Comparison of ENCODE assay signal across 22 cellular contexts in genomic region chr2:6948081-6949008, GRCh38. TPM values are rescaled to one million over a fixed set of nuclear protein-coding genes. Genes with fewer than 3 reads are reported as not detected.
DNase-seq lines count a peak whose midpoint lies in the region; ATAC-seq and TF ChIP-seq lines count a peak whose summit lies in the region.
"Had no signal": no experiment of that assay in that cellular context is flagged by ENCODE, and none has a peak within 500 bp of the region (broad histone marks: within the 10 kb centered on the region; RNA-seq: fewer than 3 reads in every experiment).

No MANE protein-coding gene starts in this region.

- TF ChIP-seq CTCF in stomach (IDR thresholded peaks at IDR 0.05) = no peak

- no peaks in the 10 kb centered on the region for H3K27me3 Mint-ChIP-seq in central memory CD8-positive, alpha-beta T cell
- H3K27me3 Mint-ChIP-seq in activated CD8-positive, alpha-beta memory T cell treated with anti-CD3 and anti-CD28 coated beads, Interleukin-2, amount 10 ng/mL, durations not matched to agents 7 days and 5 days = no peaks in the 10 kb centered on the region

- ATAC-seq in Right ventricle myocardium inferior (peak; percentile 57), right cardiac atrium (no peak), left ventricle myocardium superior (peak; percentile 61)
- ATAC-seq in central memory CD8-positive, alpha-beta T cell (replicated peaks; ENCODE audit: extremely low read depth, poor library complexity, severe bottlenecking) = no peak
- ATAC-seq in activated CD8-positive, alpha-beta memory T cell treated with anti-CD3 and anti-CD28 coated beads, Interleukin-2, amount 10 ng/mL, durations not matched to agents 7 days and 5 days = no peak
- ATAC-seq: A549 had no signal

- WGBS in right cardiac atrium = 78% methylated on average over 5 of the region's 5 CpGs
- 84 to 90% (median 90%) methylated on average over 5 of the region's 5 CpGs for WGBS in stomach, 5 donors

- TF ChIP-seq POLR2A in stomach (IDR thresholded peaks at IDR 0.05) = no peak

- H3K27me3 ChIP-seq in right cardiac atrium (ENCODE audit: control insufficient read depth, insufficient read depth) = no peaks in the 10 kb centered on the region
- no peaks in the 10 kb centered on the region for H3K27me3 ChIP-seq in stomach
- H3K27me3 ChIP-seq: cardiac muscle cell, Peyer's patch had no signal

- TF ChIP-seq EP300 in stomach (IDR thresholded peaks at IDR 0.05) = no peak

- H3K27ac Mint-ChIP-seq in central memory CD8-positive, alpha-beta T cell (ENCODE audit: low read depth) = peak overlapping the region; percentile 32
- no peak overlapping the region for H3K27ac Mint-ChIP-seq in activated CD8-positive, alpha-beta memory T cell treated with anti-CD3 and anti-CD28 coated beads, Interleukin-2, amount 10 ng/mL, durations not matched to agents 7 days and 5 days
- H3K27ac Mint-ChIP-seq: H9 had no signal

- CTCF ChIA-PET in activated CD8-positive, alpha-beta memory T cell treated with anti-CD3 and anti-CD28 coated beads, Interleukin-2, amount 10 ng/mL, durations not matched to agents 7 days and 5 days (lab: Charles Lee) = interaction anchor here (1.0 to 1.3 kb wide), 2 partner anchors 32 to 95 kb away, joined by 3 to 5 read pairs; no protein-coding TSS in a partner anchor

- no peaks in the 10 kb centered on the region for H3K9me3 ChIP-seq in right cardiac atrium (ENCODE audit: control insufficient read depth, low read length)
- no peaks in the 10 kb centered on the region for H3K9me3 ChIP-seq in stomach
- H3K9me3 ChIP-seq: A549, Peyer's patch had no signal

- intact Hi-C loops in Right ventricle myocardium inferior (cut with DNase I) (loop anchor here (5.0 kb wide), 1 partner anchor 39 kb away; no protein-coding TSS in a partner anchor), right cardiac atrium (cut with DNase I) (no loop called here), left ventricle myocardium superior (cut with micrococcal nuclease) (no loop called here), stomach (cut with DNase I; ENCODE audit: low total_unique reads) (no loop called here)

- H3K27ac ChIP-seq in right cardiac atrium (ENCODE audit: low read length) (no peak overlapping the region), temporal lobe (ENCODE audit: low read depth, low read length) (peak overlapping the region; percentile 22), stomach (no peak overlapping the region)
- H3K27ac ChIP-seq: A549, cardiac muscle cell, Peyer's patch, WERI-Rb-1 had no signal

- no peak overlapping the region for H3K4me3 ChIP-seq in right cardiac atrium (ENCODE audit: low read length)
- H3K4me3 ChIP-seq in stomach = no peak overlapping the region
- H3K4me3 ChIP-seq: A549, cardiac muscle cell, Peyer's patch had no signal

- peaks cover 3% of the 10 kb centered on the region for H3K4me1 ChIP-seq in right cardiac atrium (ENCODE audit: control insufficient read depth, insufficient read depth, low read length)
- peaks cover 0 to 31% (median 3%) of the 10 kb centered on the region in 4 donors for H3K4me1 ChIP-seq in stomach

- DNase-seq in Right ventricle myocardium inferior (ENCODE audit: missing footprints) = no peak
- no peak for DNase-seq in right cardiac atrium
- DNase-seq in central memory CD8-positive, alpha-beta T cell (ENCODE audit: low spot score in 2 of 2) = no peak
- no peak for DNase-seq in left ventricle myocardium superior
- no peak for DNase-seq in effector CD4-positive, alpha-beta T cell
- DNase-seq in activated CD8-positive, alpha-beta memory T cell treated with anti-CD3 and anti-CD28 coated beads, Interleukin-2, amount 10 ng/mL, durations not matched to agents 7 days and 5 days = no peak
- DNase-seq in stomach = no peak
- DNase-seq: activated gamma-delta T cell treated with Interleukin-2 at 50 U/mL for 16 hours, amygdala, C1 segment of cervical spinal cord, DMS 273 treated with DMSO at 0.1 percent for 48 hours, erythroblast, H9, IMR-90, NCI-H2107, occipital lobe, Peyer's patch, retina, WERI-Rb-1 had no signal

- no peak overlapping the region for H3K4me3 Mint-ChIP-seq in central memory CD8-positive, alpha-beta T cell
- no peak overlapping the region for H3K4me3 Mint-ChIP-seq in activated CD8-positive, alpha-beta memory T cell treated with anti-CD3 and anti-CD28 coated beads, Interleukin-2, amount 10 ng/mL, durations not matched to agents 7 days and 5 days
- H3K4me3 Mint-ChIP-seq: H9 had no signal

- H3K9me3 Mint-ChIP-seq in central memory CD8-positive, alpha-beta T cell = no peaks in the 10 kb centered on the region
- H3K9me3 Mint-ChIP-seq in activated CD8-positive, alpha-beta memory T cell treated with anti-CD3 and anti-CD28 coated beads, Interleukin-2, amount 10 ng/mL, durations not matched to agents 7 days and 5 days (ENCODE audit: low read depth) = no peaks in the 10 kb centered on the region
- H3K9me3 Mint-ChIP-seq: H9 had no signal

- peaks cover 0 to 1% (median 0%) of the 10 kb centered on the region in 4 donors for H3K36me3 ChIP-seq in stomach
- H3K36me3 ChIP-seq: cardiac muscle cell, Peyer's patch had no signal

- H3K36me3 Mint-ChIP-seq in central memory CD8-positive, alpha-beta T cell (ENCODE audit: insufficient read depth) = peaks cover 7% of the 10 kb centered on the region
- peaks cover 28% of the 10 kb centered on the region for H3K36me3 Mint-ChIP-seq in activated CD8-positive, alpha-beta memory T cell treated with anti-CD3 and anti-CD28 coated beads, Interleukin-2, amount 10 ng/mL, durations not matched to agents 7 days and 5 days

- H3K4me1 Mint-ChIP-seq in central memory CD8-positive, alpha-beta T cell = peaks cover 32% of the 10 kb centered on the region
- peaks cover 52% of the 10 kb centered on the region for H3K4me1 Mint-ChIP-seq in activated CD8-positive, alpha-beta memory T cell treated with anti-CD3 and anti-CD28 coated beads, Interleukin-2, amount 10 ng/mL, durations not matched to agents 7 days and 5 days

RNA-seq across cellular contexts. Expression of gene RNF144A, which starts 31.1 kb away (rescaled TPM):
- 16.9 TPM for total RNA-seq in Right ventricle myocardium inferior
- 10 to 100 TPM in 3 of 4 donors, 1 to 10 TPM in 1; 5.9 to 14.3 (median 10.5) TPM for total RNA-seq in right cardiac atrium
- 4.7 TPM for polyA plus RNA-seq in right cardiac atrium
- total RNA-seq in left ventricle myocardium superior = 15.6 TPM
- 36.9 TPM for total RNA-seq in temporal lobe
- 10 to 100 TPM; 20.0 to 35.5 TPM for total RNA-seq in activated CD8-positive, alpha-beta memory T cell treated with anti-CD3 and anti-CD28 coated beads, Interleukin-2, amount 10 ng/mL, durations not matched to agents 7 days and 5 days
- 10 to 100 TPM in 3 of 5 donors, 1 to 10 TPM in 2; 2.3 to 71.4 (median 18.2) TPM for total RNA-seq in stomach
- 1 to 10 TPM; 1.4 to 2.7 (median 2.0) TPM for polyA plus RNA-seq in stomach

Comparison
In these comparisons a context has a peak if more than half of its experiments do, and no peak if none do; other contexts are left out.
1. ATAC-seq: peak in Right ventricle myocardium inferior (single experiment) and left ventricle myocardium superior (single experiment); none in right cardiac atrium (0 of 2), central memory CD8-positive, alpha-beta T cell (single experiment) and activated CD8-positive, alpha-beta memory T cell treated with anti-CD3 and anti-CD28 coated beads, Interleukin-2, amount 10 ng/mL, durations not matched to agents 7 days and 5 days (single experiment).